In genomic region chr2:96815326-96816126, GRCh38 we compare ENCODE assay signal across 9 cellular contexts. TPM values are rescaled to one million over a fixed set of nuclear protein-coding genes. Genes with fewer than 3 reads are reported as not detected.
DNase-seq lines count a peak whose midpoint lies in the region; ATAC-seq and TF ChIP-seq lines count a peak whose summit lies in the region.
"Had no signal": no experiment of that assay in that cellular context is flagged by ENCODE, and none has a peak within 500 bp of the region (broad histone marks: within the 10 kb centered on the region; RNA-seq: fewer than 3 reads in every experiment).

No MANE protein-coding gene starts in this region.

- peak overlapping the region; percentile 84 for H3K4me2 ChIP-seq in fibroblast of lung (ENCODE audit: extremely low read depth, insufficient read depth, low read length)

- peak; percentile 11 for ATAC-seq in GM18907 (IDR thresholded peaks at IDR 0.05; ENCODE audit: unreplicated experiment)
- peak; percentile 37 for ATAC-seq in omental fat pad (ENCODE audit: low FRiP score)
- ATAC-seq in HG02623 (IDR thresholded peaks at IDR 0.05; ENCODE audit: unreplicated experiment): no peak

- peaks cover 45% of the 10 kb centered on the region for H3K4me1 Mint-ChIP-seq in activated CD4-positive, alpha-beta T cell treated with anti-CD3 and anti-CD28 coated beads, Interleukin-2, amount 10 ng/mL, durations not matched to agents 24 days and 14 days

- no peaks in the 10 kb centered on the region for H3K27me3 ChIP-seq in fibroblast of lung (ENCODE audit: control insufficient read depth, insufficient read depth, low read length)

- no peaks in the 10 kb centered on the region for H3K9me3 Mint-ChIP-seq in activated CD4-positive, alpha-beta T cell treated with anti-CD3 and anti-CD28 coated beads, Interleukin-2, amount 10 ng/mL, durations not matched to agents 24 days and 14 days
- H3K9me3 Mint-ChIP-seq: activated naive CD4-positive, alpha-beta T cell treated with anti-CD3 and anti-CD28 coated beads, Interleukin-2, amount 50 U/mL, for 72 hours had no signal

- peaks cover 7% of the 10 kb centered on the region for H3K4me1 ChIP-seq in fibroblast of lung (ENCODE audit: control insufficient read depth, extremely low read depth, insufficient read depth, low read length)

- peak overlapping the region; percentile 51 to 69 (median 61) for H3K4me3 ChIP-seq in fibroblast of lung (replicated peaks in 1 of 4; ENCODE audit: control extremely low read depth in 1 of 4, insufficient read depth in 1 of 4, low read depth in 3 of 4, low read length in 4 of 4)

- peak overlapping the region; percentile 26 for H3K9ac ChIP-seq in fibroblast of lung (ENCODE audit: insufficient read depth, low read length)

- peak overlapping the region; percentile 70 for H2AFZ ChIP-seq in fibroblast of lung (ENCODE audit: low read length)

- peak overlapping the region; percentile 36 for H3K27ac ChIP-seq in fibroblast of lung (ENCODE audit: insufficient read depth, low read length)

- intact Hi-C loops in activated CD4-positive, alpha-beta T cell treated with anti-CD3 and anti-CD28 coated beads, Interleukin-2, amount 10 ng/mL, durations not matched to agents 24 days and 14 days (cut with micrococcal nuclease): loop anchor here (1.0 to 5.0 kb wide), 8 partner anchors 13 to 548 kb away; partner anchors contain the start of genes ANKRD39, ARID5A, CIAO1 and CNNM4

- peak overlapping the region; percentile 91 for H3K4me3 Mint-ChIP-seq in activated CD4-positive, alpha-beta T cell treated with anti-CD3 and anti-CD28 coated beads, Interleukin-2, amount 10 ng/mL, durations not matched to agents 24 days and 14 days

- H3K9me3 ChIP-seq in fibroblast of lung (ENCODE audit: control insufficient read depth, insufficient read depth, low read depth, low read length): no peaks in the 10 kb centered on the region

- TF ChIP-seq CTCF in fibroblast of lung (conservative IDR thresholded peaks at IDR 0.05 in 1 of 2, IDR thresholded peaks at IDR 0.05 in 1 of 2; ENCODE audit: low read depth in 1 of 2, low read length in 2 of 2) (no peak), omental fat pad (IDR thresholded peaks at IDR 0.05) (no peak)

- peaks cover 33% of the 10 kb centered on the region for H3K36me3 Mint-ChIP-seq in activated CD4-positive, alpha-beta T cell treated with anti-CD3 and anti-CD28 coated beads, Interleukin-2, amount 10 ng/mL, durations not matched to agents 24 days and 14 days (ENCODE audit: low read depth)

- H3K36me3 ChIP-seq in fibroblast of lung (ENCODE audit: control insufficient read depth, insufficient read depth, low read length): no peaks in the 10 kb centered on the region

- H4K20me1 ChIP-seq in fibroblast of lung (ENCODE audit: control insufficient read depth, extremely low read depth, insufficient read depth, low read length): no peaks in the 10 kb centered on the region

- DNase-seq in COLO668 (lab: John Stamatoyannopoulos, UW; ENCODE audit: unreplicated experiment) (peak; percentile 27), HuH-7.5 (ENCODE audit: low spot score) (peak; percentile 81), fibroblast of lung (ENCODE audit: low read depth in 2 of 2) (peak; percentile 57 to 67), omental fat pad (ENCODE audit: low spot score) (no peak), NCI-H2107 (lab: John Stamatoyannopoulos, UW) (no peak)
- no peak for DNase-seq in activated CD4-positive, alpha-beta T cell treated with anti-CD3 and anti-CD28 coated beads, Interleukin-2, amount 10 ng/mL, durations not matched to agents 24 days and 14 days

- H3K27me3 Mint-ChIP-seq in activated CD4-positive, alpha-beta T cell treated with anti-CD3 and anti-CD28 coated beads, Interleukin-2, amount 10 ng/mL, durations not matched to agents 24 days and 14 days: no peaks in the 10 kb centered on the region

- H3K27ac Mint-ChIP-seq in activated CD4-positive, alpha-beta T cell treated with anti-CD3 and anti-CD28 coated beads, Interleukin-2, amount 10 ng/mL, durations not matched to agents 24 days and 14 days: peak overlapping the region; percentile 86

- peaks cover 3% of the 10 kb centered on the region for H3K79me2 ChIP-seq in fibroblast of lung (ENCODE audit: control insufficient read depth, insufficient read depth, low read length)

RNA-seq across cellular contexts. Expression of gene CNNM3, which starts 0.5 kb away (rescaled TPM):
- total RNA-seq in activated CD4-positive, alpha-beta T cell treated with anti-CD3 and anti-CD28 coated beads, Interleukin-2, amount 10 ng/mL, durations not matched to agents 24 days and 14 days: 29.4 and 30.5 TPM in 2 replicates
- total RNA-seq in fibroblast of lung (9.9 and 13.1 TPM in 2 replicates), omental fat pad (10 to 100 TPM in 2 of 4 donors, 1 to 10 TPM in 2; 5.9 to 11.0 (median 9.5) TPM)
- polyA plus RNA-seq in fibroblast of lung: 4.3 and 5.5 TPM in 2 replicates
- polyA plus RNA-seq in fibroblast of lung (2012): 5.5 and 7.3 TPM in 2 replicates
- 23.9 and 24.4 TPM in 2 replicates for polyA minus RNA-seq in fibroblast of lung (ENCODE audit: low replicate concordance)

RNA-seq across cellular contexts. Expression of gene ANKRD23, which starts 28.3 kb away (rescaled TPM):
- total RNA-seq in activated CD4-positive, alpha-beta T cell treated with anti-CD3 and anti-CD28 coated beads, Interleukin-2, amount 10 ng/mL, durations not matched to agents 24 days and 14 days: 6.7 and 8.4 TPM in 2 replicates
- 1.0 and 1.3 TPM in 2 replicates for total RNA-seq in fibroblast of lung
- polyA plus RNA-seq in fibroblast of lung: 0.41 and 0.70 TPM in 2 replicates
- 0.58 and 0.73 TPM in 2 replicates for polyA plus RNA-seq in fibroblast of lung (2012)
- polyA minus RNA-seq in fibroblast of lung (ENCODE audit: low replicate concordance): 0.30 and 2.1 TPM in 2 replicates
- total RNA-seq in omental fat pad: 1 to 10 TPM; 1.4 to 4.4 (median 1.8) TPM

RNA-seq across cellular contexts. Expression of gene ANKRD39, which starts 42.3 kb away (rescaled TPM):
- total RNA-seq in activated CD4-positive, alpha-beta T cell treated with anti-CD3 and anti-CD28 coated beads, Interleukin-2, amount 10 ng/mL, durations not matched to agents 24 days and 14 days: 37.0 and 44.0 TPM in 2 replicates
- 4.6 and 5.3 TPM in 2 replicates for total RNA-seq in fibroblast of lung
- 5.8 and 7.1 TPM in 2 replicates for polyA plus RNA-seq in fibroblast of lung
- polyA plus RNA-seq in fibroblast of lung (2012): 10.8 and 17.6 TPM in 2 replicates
- 6.5 and 14.2 TPM in 2 replicates for polyA minus RNA-seq in fibroblast of lung (ENCODE audit: low replicate concordance)
- total RNA-seq in omental fat pad: 10 to 100 TPM in 2 of 4 donors, 1 to 10 TPM in 2; 6.6 to 15.3 (median 10.3) TPM

RNA-seq across cellular contexts. Expression of gene SEMA4C, which starts 54.4 kb away (rescaled TPM):
- total RNA-seq in activated CD4-positive, alpha-beta T cell treated with anti-CD3 and anti-CD28 coated beads, Interleukin-2, amount 10 ng/mL, durations not matched to agents 24 days and 14 days: 23.8 and 26.1 TPM in 2 replicates
- 17.5 and 19.8 TPM in 2 replicates for total RNA-seq in fibroblast of lung
- polyA plus RNA-seq in fibroblast of lung: 9.4 and 12.7 TPM in 2 replicates
- polyA plus RNA-seq in fibroblast of lung (2012): 12.4 and 14.3 TPM in 2 replicates
- polyA minus RNA-seq in fibroblast of lung (ENCODE audit: low replicate concordance): 31.1 and 61.9 TPM in 2 replicates
- total RNA-seq in omental fat pad: 10 to 100 TPM; 19.7 to 40.4 (median 26.9) TPM

RNA-seq across cellular contexts. Expression of gene CNNM4, which starts 54.8 kb away (rescaled TPM):
- 10.1 and 11.2 TPM in 2 replicates for total RNA-seq in activated CD4-positive, alpha-beta T cell treated with anti-CD3 and anti-CD28 coated beads, Interleukin-2, amount 10 ng/mL, durations not matched to agents 24 days and 14 days
- total RNA-seq in fibroblast of lung: 2.1 and 3.3 TPM in 2 replicates
- polyA plus RNA-seq in fibroblast of lung: 3.5 and 3.7 TPM in 2 replicates
- 2.7 and 2.8 TPM in 2 replicates for polyA plus RNA-seq in fibroblast of lung (2012)
- polyA minus RNA-seq in fibroblast of lung (ENCODE audit: low replicate concordance): 9.2 and 11.7 TPM in 2 replicates
- 1 to 10 TPM; 3.6 to 5.6 (median 3.7) TPM for total RNA-seq in omental fat pad

Comparison
In these comparisons a context has a peak if more than half of its experiments do, and no peak if none do; other contexts are left out.
1. DNase-seq: peak in COLO668 (single experiment), HuH-7.5 (single experiment) and fibroblast of lung (2 of 2); none in activated CD4-positive, alpha-beta T cell treated with anti-CD3 and anti-CD28 coated beads, Interleukin-2, amount 10 ng/mL, durations not matched to agents 24 days and 14 days (single experiment), omental fat pad (single experiment) and NCI-H2107 (single experiment).